Comparison of ENCODE assay signal across 8 cellular contexts in genomic region chr4:3956165-3956867, GRCh38.
DNase-seq lines count a peak whose midpoint lies in the region; ATAC-seq and TF ChIP-seq lines count a peak whose summit lies in the region.
"Not testable (repeated sequence)": the region's sequence is repeated elsewhere in the genome, so short reads cannot be mapped to it uniquely, and the experiment has no call there.

No MANE protein-coding gene starts in this region.

- TF ChIP-seq POLR2A in upper lobe of left lung (IDR thresholded peaks at IDR 0.05): not testable (repeated sequence)

- H3K4me1 ChIP-seq in mesenchymal stem cell (ENCODE audit: control insufficient read depth, insufficient read depth, low read depth, low read length); psoas muscle: not testable (repeated sequence)
- H3K4me1 ChIP-seq in upper lobe of left lung: peaks cover 0 to 14% (median 3%) of the 10 kb centered on the region in 4 donors

- intact Hi-C loops in activated CD4-positive, alpha-beta T cell treated with anti-CD3 and anti-CD28 coated beads, Interleukin-2, amount 10 ng/mL, durations not matched to agents 24 days and 14 days (cut with micrococcal nuclease): loop anchor here (5.0 kb wide), 1 partner anchor 754 kb away; no protein-coding TSS in a partner anchor
- intact Hi-C loops in psoas muscle (cut with DNase I): not testable (repeated sequence)

- not testable (repeated sequence) for H3K9me3 Mint-ChIP-seq in activated CD4-positive, alpha-beta T cell treated with anti-CD3 and anti-CD28 coated beads, Interleukin-2, amount 10 ng/mL, durations not matched to agents 24 days and 14 days; brain

- H3K36me3 ChIP-seq in mesenchymal stem cell (ENCODE audit: control insufficient read depth in 1 of 2, insufficient read depth in 2 of 2, low read depth in 1 of 2, low read length in 2 of 2); psoas muscle (ENCODE audit: insufficient read depth in 1 of 2, low read depth in 1 of 2); upper lobe of left lung: not testable (repeated sequence)

- ATAC-seq in psoas muscle; upper lobe of left lung (ENCODE audit: low FRiP score in 2 of 2): not testable (repeated sequence)

- H3K4me2 ChIP-seq in mesenchymal stem cell (ENCODE audit: low read length, poor library complexity, severe bottlenecking): peak overlapping the region; percentile 65

- H2AFZ ChIP-seq in mesenchymal stem cell (ENCODE audit: low read depth, low read length): not testable (repeated sequence)

- peak overlapping the region; percentile 58 for H3K4me3 ChIP-seq in fibroblast of pulmonary artery (replicated peaks; ENCODE audit: low read depth, low read length)
- peak overlapping the region; percentile 59 to 69 for H3K4me3 ChIP-seq in mesenchymal stem cell (ENCODE audit: insufficient read depth in 1 of 2, low read depth in 1 of 2, low read length in 2 of 2)
- H3K4me3 ChIP-seq in psoas muscle: peak overlapping the region; percentile 79
- peak overlapping the region; percentile 31 to 96 (median 84) for H3K4me3 ChIP-seq in upper lobe of left lung

- H2BK5ac ChIP-seq in mesenchymal stem cell (ENCODE audit: low read depth, low read length, poor library complexity, severe bottlenecking): not testable (repeated sequence)

- not testable (repeated sequence) for H4K91ac ChIP-seq in mesenchymal stem cell (ENCODE audit: low read length)

- TF ChIP-seq CTCF in brain (conservative IDR thresholded peaks at IDR 0.05); fibroblast of pulmonary artery (IDR thresholded peaks at IDR 0.05; ENCODE audit: low read length, missing control alignments); psoas muscle (IDR thresholded peaks at IDR 0.05); upper lobe of left lung (IDR thresholded peaks at IDR 0.05): not testable (repeated sequence)

- not testable (repeated sequence) for H2AK5ac ChIP-seq in mesenchymal stem cell (ENCODE audit: low read length, severe bottlenecking)

- H3K4me1 Mint-ChIP-seq in activated CD4-positive, alpha-beta T cell treated with anti-CD3 and anti-CD28 coated beads, Interleukin-2, amount 10 ng/mL, durations not matched to agents 24 days and 14 days: peaks cover 17% of the 10 kb centered on the region
- H3K4me1 Mint-ChIP-seq in brain: peaks cover 18% of the 10 kb centered on the region

- H3K18ac ChIP-seq in mesenchymal stem cell (ENCODE audit: low read depth in 1 of 2, low read length in 2 of 2): peak overlapping the region in 1 of 2 experiments; percentile 3

- not testable (repeated sequence) for H2BK12ac ChIP-seq in mesenchymal stem cell (ENCODE audit: low read length in 2 of 2)

- not testable (repeated sequence) for H3K9me3 ChIP-seq in mesenchymal stem cell (ENCODE audit: control insufficient read depth, low read length); psoas muscle; upper lobe of left lung

- H3K4ac ChIP-seq in mesenchymal stem cell (ENCODE audit: low read depth in 1 of 2, low read length in 2 of 2): not testable (repeated sequence)

- H3K14ac ChIP-seq in mesenchymal stem cell (ENCODE audit: low read length in 2 of 2): not testable (repeated sequence)

- DNase-seq in COLO668 (lab: John Stamatoyannopoulos, UW; ENCODE audit: unreplicated experiment) (peak; percentile 26), LoVo (ENCODE audit: low spot score) (peak; percentile 4)
- DNase-seq in activated CD4-positive, alpha-beta T cell treated with anti-CD3 and anti-CD28 coated beads, Interleukin-2, amount 10 ng/mL, durations not matched to agents 24 days and 14 days; fibroblast of pulmonary artery (ENCODE audit: low read depth); mesenchymal stem cell; psoas muscle; upper lobe of left lung: not testable (repeated sequence)

- H3K27me3 Mint-ChIP-seq in activated CD4-positive, alpha-beta T cell treated with anti-CD3 and anti-CD28 coated beads, Interleukin-2, amount 10 ng/mL, durations not matched to agents 24 days and 14 days: not testable (repeated sequence)
- peaks cover 28% of the 10 kb centered on the region for H3K27me3 Mint-ChIP-seq in brain

- H3K23ac ChIP-seq in mesenchymal stem cell (ENCODE audit: low read length in 2 of 2): not testable (repeated sequence)

- H3K27ac Mint-ChIP-seq in activated CD4-positive, alpha-beta T cell treated with anti-CD3 and anti-CD28 coated beads, Interleukin-2, amount 10 ng/mL, durations not matched to agents 24 days and 14 days: peak overlapping the region; percentile 90
- peak overlapping the region in 4 of 5 experiments; percentile 37 to 98 (median 96) for H3K27ac Mint-ChIP-seq in brain

- TF ChIP-seq EP300 in upper lobe of left lung (IDR thresholded peaks at IDR 0.05): not testable (repeated sequence)

- peak overlapping the region; percentile 90 for H3K4me3 Mint-ChIP-seq in activated CD4-positive, alpha-beta T cell treated with anti-CD3 and anti-CD28 coated beads, Interleukin-2, amount 10 ng/mL, durations not matched to agents 24 days and 14 days
- H3K4me3 Mint-ChIP-seq in brain: peak overlapping the region; percentile 92 to 97 (median 94)

- WGBS in mesenchymal stem cell: 3% methylated on average over 14 of the region's 38 CpGs
- WGBS in psoas muscle, 3 donors: 4 to 11% (median 8%) methylated on average over 18 to 38 of the region's 38 CpGs
- WGBS in upper lobe of left lung, 2 donors: 8 to 16% methylated on average over 16 to 20 of the region's 38 CpGs

- not testable (repeated sequence) for H4K8ac ChIP-seq in mesenchymal stem cell (ENCODE audit: low read length)

- not testable (repeated sequence) for H3K27ac ChIP-seq in mesenchymal stem cell (ENCODE audit: low read length, poor library complexity, severe bottlenecking)
- H3K27ac ChIP-seq in psoas muscle (peak overlapping the region; percentile 23), upper lobe of left lung (peak overlapping the region; percentile 81 to 89 (median 84))

- H3K36me3 Mint-ChIP-seq in activated CD4-positive, alpha-beta T cell treated with anti-CD3 and anti-CD28 coated beads, Interleukin-2, amount 10 ng/mL, durations not matched to agents 24 days and 14 days (ENCODE audit: low read depth); brain: not testable (repeated sequence)

- not testable (repeated sequence) for H3K9ac ChIP-seq in mesenchymal stem cell (ENCODE audit: low read length)

- not testable (repeated sequence) for H2BK15ac ChIP-seq in mesenchymal stem cell (ENCODE audit: low read depth, poor library complexity, severe bottlenecking)

- H3K79me1 ChIP-seq in mesenchymal stem cell (replicated peaks; ENCODE audit: low read length, poor library complexity, severe bottlenecking): not testable (repeated sequence)

- not testable (repeated sequence) for H3K27me3 ChIP-seq in mesenchymal stem cell (ENCODE audit: control insufficient read depth in 1 of 2, insufficient read depth in 1 of 2, low read length in 2 of 2); psoas muscle (ENCODE audit: insufficient read depth in 3 of 3, low read length in 2 of 3); upper lobe of left lung

- H2BK120ac ChIP-seq in mesenchymal stem cell (ENCODE audit: low read depth, low read length): not testable (repeated sequence)
